Comparison of ENCODE assay signal across 8 cellular contexts in genomic region chrX:21985332-21985777, GRCh38. TPM values are rescaled to one million over a fixed set of nuclear protein-coding genes. Genes with fewer than 3 reads are reported as not detected.
DNase-seq lines count a peak whose midpoint lies in the region; ATAC-seq and TF ChIP-seq lines count a peak whose summit lies in the region.

No MANE protein-coding gene starts in this region.

- intact Hi-C loops in Calu3 (cut with micrococcal nuclease; ENCODE audit: unreplicated experiment) = loop anchor here (1.0 to 10.0 kb wide), 5 partner anchors 137 to 1649 kb away; no protein-coding TSS in a partner anchor

- H3K14ac ChIP-seq in mesenchymal stem cell (ENCODE audit: low read length in 2 of 2) = no peak overlapping the region

- no peak overlapping the region for H3K4ac ChIP-seq in mesenchymal stem cell (ENCODE audit: low read depth in 1 of 2, low read length in 2 of 2)

- H3K23ac ChIP-seq in mesenchymal stem cell (ENCODE audit: low read length in 2 of 2) = no peak overlapping the region

- no peak overlapping the region for H4K91ac ChIP-seq in mesenchymal stem cell (ENCODE audit: low read length)

- H2AK5ac ChIP-seq in mesenchymal stem cell (ENCODE audit: low read length, severe bottlenecking) = no peak overlapping the region

- POLR2A ChIA-PET in activated CD4-positive, alpha-beta memory T cell treated with anti-CD3 and anti-CD28 coated beads, Interleukin-2, amount 10 ng/mL, durations not matched to agents 7 days and 5 days (lab: Charles Lee) = no interaction called here

- no peaks in the 10 kb centered on the region for H3K9me3 ChIP-seq in mesenchymal stem cell (ENCODE audit: control insufficient read depth, low read length)

- TF ChIP-seq CTCF in Calu3 (IDR thresholded peaks at IDR 0.05; ENCODE audit: unreplicated experiment) = peak; percentile 75

- no peak overlapping the region for H2BK15ac ChIP-seq in mesenchymal stem cell (ENCODE audit: low read depth, poor library complexity, severe bottlenecking)

- H3K79me1 ChIP-seq in mesenchymal stem cell (replicated peaks; ENCODE audit: low read length, poor library complexity, severe bottlenecking) = peaks cover 7% of the 10 kb centered on the region

- no peak overlapping the region for H4K8ac ChIP-seq in mesenchymal stem cell (ENCODE audit: low read length)

- no peak overlapping the region for H3K27ac ChIP-seq in mesenchymal stem cell (ENCODE audit: low read length, poor library complexity, severe bottlenecking)

- H3K18ac ChIP-seq in mesenchymal stem cell (ENCODE audit: low read depth in 1 of 2, low read length in 2 of 2) = no peak overlapping the region

- no peaks in the 10 kb centered on the region for H3K27me3 Mint-ChIP-seq in Calu3 (ENCODE audit: unreplicated experiment)
- H3K27me3 Mint-ChIP-seq in activated CD4-positive, alpha-beta memory T cell treated with anti-CD3 and anti-CD28 coated beads, Interleukin-2, amount 10 ng/mL, durations not matched to agents 7 days and 5 days = no peaks in the 10 kb centered on the region

- H3K4me1 Mint-ChIP-seq in Calu3 (ENCODE audit: low read depth, unreplicated experiment) = no peaks in the 10 kb centered on the region
- H3K4me1 Mint-ChIP-seq in activated CD4-positive, alpha-beta memory T cell treated with anti-CD3 and anti-CD28 coated beads, Interleukin-2, amount 10 ng/mL, durations not matched to agents 7 days and 5 days = peaks cover 11% of the 10 kb centered on the region

- H3K4me3 ChIP-seq in mesenchymal stem cell (ENCODE audit: insufficient read depth in 1 of 2, low read depth in 1 of 2, low read length in 2 of 2) = no peak overlapping the region

- H3K4me1 ChIP-seq in mesenchymal stem cell (ENCODE audit: control insufficient read depth, insufficient read depth, low read depth, low read length) = no peaks in the 10 kb centered on the region

- H3K36me3 Mint-ChIP-seq in Calu3 (ENCODE audit: insufficient read depth, unreplicated experiment) = peaks cover 46% of the 10 kb centered on the region
- H3K36me3 Mint-ChIP-seq in activated CD4-positive, alpha-beta memory T cell treated with anti-CD3 and anti-CD28 coated beads, Interleukin-2, amount 10 ng/mL, durations not matched to agents 7 days and 5 days (ENCODE audit: low read depth) = peaks cover 24% of the 10 kb centered on the region

- WGBS in mesenchymal stem cell = 50% methylated on average over 2 of the region's 3 CpGs

- peak; percentile 66 for DNase-seq in Calu3
- peak; percentile 35 for DNase-seq in NCI-H774 (lab: John Stamatoyannopoulos, UW)
- DNase-seq in activated CD4-positive, alpha-beta memory T cell treated with anti-CD3 and anti-CD28 coated beads, Interleukin-2, amount 10 ng/mL, durations not matched to agents 7 days and 5 days = peak; percentile 72
- DNase-seq in effector CD8-positive, alpha-beta T cell (lab: John Stamatoyannopoulos, UW) = peak; percentile 24
- DNase-seq in mesenchymal stem cell = peak; percentile 77
- DNase-seq in stimulated activated CD8-positive, alpha-beta memory T cell treated with anti-CD3 and anti-CD28 coated beads, Interleukin-4, amount 100 ng/mL, for 4 hours (ENCODE audit: low read depth in 2 of 2, low spot score in 1 of 2) = peak; percentile 14 to 31

- no peak overlapping the region for H3K4me3 Mint-ChIP-seq in Calu3 (ENCODE audit: low read depth, unreplicated experiment)
- H3K4me3 Mint-ChIP-seq in activated CD4-positive, alpha-beta memory T cell treated with anti-CD3 and anti-CD28 coated beads, Interleukin-2, amount 10 ng/mL, durations not matched to agents 7 days and 5 days = no peak overlapping the region

- no TSS peak for BruUV-seq in Calu3 (replicated peaks; lab: Mats Ljungman, UMichigan)

- no peaks in the 10 kb centered on the region for H3K9me3 Mint-ChIP-seq in Calu3 (ENCODE audit: low read depth, unreplicated experiment)
- no peaks in the 10 kb centered on the region for H3K9me3 Mint-ChIP-seq in activated CD4-positive, alpha-beta memory T cell treated with anti-CD3 and anti-CD28 coated beads, Interleukin-2, amount 10 ng/mL, durations not matched to agents 7 days and 5 days

- H2BK5ac ChIP-seq in mesenchymal stem cell (ENCODE audit: low read depth, low read length, poor library complexity, severe bottlenecking) = no peak overlapping the region

- no peak overlapping the region for H2AFZ ChIP-seq in mesenchymal stem cell (ENCODE audit: low read depth, low read length)

- no peak overlapping the region for H2BK12ac ChIP-seq in mesenchymal stem cell (ENCODE audit: low read length in 2 of 2)

- CTCF ChIA-PET in Calu3 (lab: Charles Lee) = interaction anchor here (0.7 to 1.5 kb wide), 10 partner anchors 11 to 763 kb away, joined by 3 to 22 read pairs (median 5); no protein-coding TSS in a partner anchor
- CTCF ChIA-PET in activated CD4-positive, alpha-beta memory T cell treated with anti-CD3 and anti-CD28 coated beads, Interleukin-2, amount 10 ng/mL, durations not matched to agents 7 days and 5 days (lab: Charles Lee) = interaction anchor here (0.6 to 4.5 kb wide), 20 partner anchors 9 to 763 kb away, joined by 3 to 52 read pairs (median 5); partner anchors contain the start of gene MBTPS2

- ATAC-seq in GM21360 (IDR thresholded peaks at IDR 0.05; ENCODE audit: unreplicated experiment) (peak; percentile 90), HG03575 (IDR thresholded peaks at IDR 0.05; ENCODE audit: extremely low read depth, insufficient number of reproducible peaks, low FRiP score, unreplicated experiment) (peak; percentile 86)

- peaks cover 18 to 31% of the 10 kb centered on the region in 2 experiments for H3K36me3 ChIP-seq in mesenchymal stem cell (ENCODE audit: control insufficient read depth in 1 of 2, insufficient read depth in 2 of 2, low read depth in 1 of 2, low read length in 2 of 2)

- H3K9ac ChIP-seq in mesenchymal stem cell (ENCODE audit: low read length) = no peak overlapping the region

- peaks cover 0 to 10% of the 10 kb centered on the region in 2 experiments for H3K27me3 ChIP-seq in mesenchymal stem cell (ENCODE audit: control insufficient read depth in 1 of 2, insufficient read depth in 1 of 2, low read length in 2 of 2)

- no peak overlapping the region for H3K27ac Mint-ChIP-seq in Calu3 (ENCODE audit: unreplicated experiment)
- H3K27ac Mint-ChIP-seq in activated CD4-positive, alpha-beta memory T cell treated with anti-CD3 and anti-CD28 coated beads, Interleukin-2, amount 10 ng/mL, durations not matched to agents 7 days and 5 days = no peak overlapping the region

- no peak overlapping the region for H3K4me2 ChIP-seq in mesenchymal stem cell (ENCODE audit: low read length, poor library complexity, severe bottlenecking)

- H2BK120ac ChIP-seq in mesenchymal stem cell (ENCODE audit: low read depth, low read length) = no peak overlapping the region

RNA-seq across cellular contexts. Expression of gene SMS, which starts 44.8 kb away (rescaled TPM):
- 215 and 225 TPM in 2 replicates for total RNA-seq in Calu3 (2022)
- 10 to 100 TPM; 73.9 TPM for total RNA-seq in activated CD4-positive, alpha-beta memory T cell treated with anti-CD3 and anti-CD28 coated beads, Interleukin-2, amount 10 ng/mL, durations not matched to agents 7 days and 5 days
- 63.7 TPM for polyA plus RNA-seq in mesenchymal stem cell (2013, experiment 1 of 2)
- polyA plus RNA-seq in mesenchymal stem cell (2013, experiment 2 of 2) = 65.0 TPM

RNA-seq across cellular contexts. Expression of gene PHEX, which starts 46.8 kb away (rescaled TPM):
- 0.57 and 0.66 TPM in 2 replicates for total RNA-seq in Calu3 (2022)
- total RNA-seq in activated CD4-positive, alpha-beta memory T cell treated with anti-CD3 and anti-CD28 coated beads, Interleukin-2, amount 10 ng/mL, durations not matched to agents 7 days and 5 days = under 1 TPM; 0.10 to 0.23 TPM
- polyA plus RNA-seq in mesenchymal stem cell (2013, experiment 1 of 2) = 0.41 TPM
- polyA plus RNA-seq in mesenchymal stem cell (2013, experiment 2 of 2) = 0.34 TPM

Comparison
In these comparisons a context has a peak if more than half of its experiments do, and no peak if none do; other contexts are left out.
1. DNase-seq: peak in every context shown above with its lines; median percentile 77 in mesenchymal stem cell; 72 in activated CD4-positive, alpha-beta memory T cell treated with anti-CD3 and anti-CD28 coated beads, Interleukin-2, amount 10 ng/mL, durations not matched to agents 7 days and 5 days; 66 in Calu3; 35 in NCI-H774; 24 in effector CD8-positive, alpha-beta T cell; 22 in stimulated activated CD8-positive, alpha-beta memory T cell treated with anti-CD3 and anti-CD28 coated beads, Interleukin-4, amount 100 ng/mL, for 4 hours.